Comparison of ENCODE assay signal across 30 cellular contexts in genomic region chr2:9081750-9082149, GRCh38.
"Had no signal": no experiment of that assay in that cellular context is flagged by ENCODE, and none has a peak within 500 bp of the region (broad histone marks: within the 10 kb centered on the region; RNA-seq: fewer than 3 reads in every experiment).

No MANE protein-coding gene starts in this region.

- ATAC-seq: activated CD4-positive, alpha-beta T cell treated with anti-CD3 and anti-CD28 coated beads for 36 hours; activated naive CD4-positive, alpha-beta T cell treated with anti-CD3 and anti-CD28 coated beads, Interleukin-2, amount 50 U/mL, for 72 hours; activated T-cell treated with anti-CD3 and anti-CD28 coated beads, Interleukin-2, amount 50 U/mL, for 72 hours; esophagus mucosa; gastrocnemius medialis; heart left ventricle; T-helper 17 cell had no signal

- H3K27ac ChIP-seq: ascending aorta, breast epithelium, cardiac muscle cell, colonic mucosa, gastrocnemius medialis, heart left ventricle had no signal

- H3K36me3 ChIP-seq: ascending aorta, breast epithelium, cardiac muscle cell, colonic mucosa, gastrocnemius medialis, heart left ventricle had no signal

- H3K27me3 ChIP-seq: ascending aorta, breast epithelium, cardiac muscle cell, colonic mucosa, gastrocnemius medialis, heart left ventricle had no signal

- DNase-seq: activated CD4-positive, alpha-beta memory T cell treated with anti-CD3 and anti-CD28 coated beads, Interleukin-2, amount 10 ng/mL, durations not matched to agents 7 days and 5 days; activated CD4-positive, alpha-beta T cell treated with anti-CD3 and anti-CD28 coated beads for 36 hours; activated CD4-positive, alpha-beta T cell treated with anti-CD3 and anti-CD28 coated beads, Interleukin-2, amount 10 ng/mL, durations not matched to agents 24 days and 14 days; activated CD4-positive, CD25-positive, alpha-beta regulatory T cell; activated CD4-positive, CD25-positive, alpha-beta regulatory T cell treated with anti-CD3 and anti-CD28 coated beads, Interleukin-2, amount 50 U/mL, for 72 hours; activated CD8-positive, alpha-beta memory T cell treated with anti-CD3 and anti-CD28 coated beads, Interleukin-2, amount 50 U/mL, for 48 hours; activated gamma-delta T cell; activated naive CD4-positive, alpha-beta T cell; activated naive CD4-positive, alpha-beta T cell treated with anti-CD3 and anti-CD28 coated beads, Interleukin-2, amount 10 ng/mL, durations not matched to agents 7 days and 5 days; activated naive CD8-positive, alpha-beta T cell treated with anti-CD3 and anti-CD28 coated beads, Interleukin-2, amount 10 ng/mL, durations not matched to agents 7 days and 5 days; activated T-cell treated with anti-CD3 and anti-CD28 coated beads for 4 hours; activated T-cell treated with anti-CD3 and anti-CD28 coated beads, Interleukin-2, amount 50 U/mL, for 24 hours; activated T-cell treated with anti-CD3 and anti-CD28 coated beads, Interleukin-2, amount 50 U/mL, for 72 hours; central memory CD4-positive, alpha-beta T cell; cerebellar nuclear complex; colonic mucosa; effector CD8-positive, alpha-beta T cell; foreskin fibroblast; gastrocnemius medialis; glutamatergic neuron; heart left ventricle; T-helper 17 cell; T1000 had no signal

- H3K9me3 ChIP-seq: ascending aorta, colonic mucosa, gastrocnemius medialis had no signal

- H3K4me3 ChIP-seq: ascending aorta, breast epithelium, cardiac muscle cell, colonic mucosa, gastrocnemius medialis, heart left ventricle had no signal

- H3K4me1 ChIP-seq: ascending aorta, breast epithelium, colonic mucosa, gastrocnemius medialis had no signal

- FAIRE-seq: endometrium, endothelial cell of umbilical vein had no signal
